In genomic region chr2:191374366-191374765, GRCh38 we compare ENCODE assay signal across 23 cellular contexts.
"Had no signal": no experiment of that assay in that cellular context is flagged by ENCODE, and none has a peak within 500 bp of the region (broad histone marks: within the 10 kb centered on the region; RNA-seq: fewer than 3 reads in every experiment).

No MANE protein-coding gene starts in this region.

- H3K4me1 ChIP-seq: prostate gland had no signal

- H3K27ac Mint-ChIP-seq: activated naive CD8-positive, alpha-beta T cell treated with anti-CD3 and anti-CD28 coated beads for 36 hours; natural killer cell treated with Interleukin-12 subunit alpha and Interleukin-12 subunit beta and Interleukin-15 and Interleukin-18, amount 100 ng/mL, for 72 hours; stimulated activated naive CD8-positive, alpha-beta T cell treated with anti-CD3 and anti-CD28 coated beads, Interleukin-15, Interleukin-2, amounts not matched to agents 100 ng/mL and 50 ng/mL, for 24 hours; T-cell; T-helper 2 cell treated with Interferon-gamma antibody and Interleukin-4, amounts not matched to agents 5 μg/mL and 100 μg/mL, for 36 hours had no signal

- H3K27me3 Mint-ChIP-seq: activated naive CD8-positive, alpha-beta T cell treated with anti-CD3 and anti-CD28 coated beads for 36 hours had no signal

- H3K27me3 ChIP-seq: gastroesophageal sphincter, ovary, thyroid gland had no signal

- H3K4me3 Mint-ChIP-seq: activated naive CD8-positive, alpha-beta T cell treated with anti-CD3 and anti-CD28 coated beads for 36 hours; natural killer cell treated with Interleukin-12 subunit alpha and Interleukin-12 subunit beta and Interleukin-15 and Interleukin-18, amount 100 ng/mL, for 72 hours; stimulated activated naive CD8-positive, alpha-beta T cell treated with anti-CD3 and anti-CD28 coated beads, Interleukin-15, Interleukin-2, amounts not matched to agents 100 ng/mL and 50 ng/mL, for 24 hours; T-cell; T-helper 2 cell treated with Interferon-gamma antibody and Interleukin-4, amounts not matched to agents 5 μg/mL and 100 μg/mL, for 36 hours had no signal

- H3K9me3 Mint-ChIP-seq: activated naive CD8-positive, alpha-beta T cell treated with anti-CD3 and anti-CD28 coated beads for 36 hours; natural killer cell treated with Interleukin-12 subunit alpha and Interleukin-12 subunit beta and Interleukin-15 and Interleukin-18, amount 100 ng/mL, for 72 hours; stimulated activated naive CD8-positive, alpha-beta T cell treated with anti-CD3 and anti-CD28 coated beads, Interleukin-15, Interleukin-2, amounts not matched to agents 100 ng/mL and 50 ng/mL, for 24 hours; T-cell; T-helper 2 cell treated with Interferon-gamma antibody and Interleukin-4, amounts not matched to agents 5 μg/mL and 100 μg/mL, for 36 hours had no signal

- ATAC-seq: gastroesophageal sphincter; left ventricle myocardium superior; natural killer cell treated with Interleukin-12 subunit alpha and Interleukin-12 subunit beta and Interleukin-15 and Interleukin-18, amount 100 ng/mL, for 72 hours; T-cell had no signal

- H3K27ac ChIP-seq: coronary artery, gastroesophageal sphincter, ovary, prostate gland, thyroid gland, WERI-Rb-1 had no signal

- DNase-seq: activated CD4-positive, alpha-beta T cell treated with anti-CD3 and anti-CD28 coated beads for 1 hour; activated CD4-positive, alpha-beta T cell treated with anti-CD3 and anti-CD28 coated beads, Interleukin-2, amount 50 U/mL, for 1 hour; activated CD8-positive, alpha-beta memory T cell treated with anti-CD3 and anti-CD28 coated beads, Interleukin-2, amount 50 U/mL, for 48 hours; activated naive CD4-positive, alpha-beta T cell treated with Interleukin-2 at 50 U/mL for 16 hours; activated naive CD8-positive, alpha-beta T cell treated with anti-CD3 and anti-CD28 coated beads for 36 hours; activated T-cell treated with anti-CD3 and anti-CD28 coated beads, Interleukin-2, amount 50 U/mL, for 48 hours; cerebellar nuclear complex; erythroblast; head of caudate nucleus; hypothalamus; left ventricle myocardium superior; ovary; stimulated activated CD4-positive, alpha-beta T cell treated with anti-CD3 and anti-CD28 coated beads, Interleukin-1b, Interleukin-23, amount 100 ng/mL, for 48 hours; substantia nigra; T-cell; thyroid gland; WERI-Rb-1 had no signal

- H3K36me3 Mint-ChIP-seq: natural killer cell treated with Interleukin-12 subunit alpha and Interleukin-12 subunit beta and Interleukin-15 and Interleukin-18, amount 100 ng/mL, for 72 hours; T-cell had no signal
